15 cellular contexts compared by ENCODE assay signal in genomic region chr11:56843816-56844215, GRCh38.
DNase-seq lines count a peak whose midpoint lies in the region; ATAC-seq, FAIRE-seq and TF ChIP-seq lines count a peak whose summit lies in the region.
"Had no signal": no experiment of that assay in that cellular context is flagged by ENCODE, and none has a peak within 500 bp of the region (broad histone marks: within the 10 kb centered on the region; RNA-seq: fewer than 3 reads in every experiment).

No MANE protein-coding gene starts in this region.

- POLR2A ChIA-PET in MCF 10A (lab: Yijun Ruan, JAX), result interaction anchor here (0.6 to 4.0 kb wide), 8 partner anchors 22 to 478 kb away, joined by 3 to 37 read pairs (median 4); no protein-coding TSS in a partner anchor

- H3K27me3 ChIP-seq in breast epithelium (no peaks in the 10 kb centered on the region), bronchial epithelial cell (ENCODE audit: control insufficient read depth, insufficient read depth, low read length) (no peaks in the 10 kb centered on the region), aorta (ENCODE audit: control insufficient read depth in 1 of 2, insufficient read depth in 2 of 2, low read length in 1 of 2) (no peaks in the 10 kb centered on the region), tibial artery (peaks cover 0 to 9% of the 10 kb centered on the region in 2 donors)
- H3K27me3 ChIP-seq: BLaER1 had no signal

- peaks cover 21% of the 10 kb centered on the region for H3K4me1 Mint-ChIP-seq in MCF 10A (ENCODE audit: insufficient read depth, unreplicated experiment)
- no peaks in the 10 kb centered on the region for H3K4me1 Mint-ChIP-seq in activated naive CD4-positive, alpha-beta T cell treated with anti-CD3 and anti-CD28 coated beads for 36 hours (ENCODE audit: low read depth)
- H3K4me1 Mint-ChIP-seq: CD14-positive monocyte had no signal

- H3K9me3 ChIP-seq in breast epithelium (no peaks in the 10 kb centered on the region), aorta (ENCODE audit: control insufficient read depth, low read length) (no peaks in the 10 kb centered on the region), tibial artery (no peaks in the 10 kb centered on the region)

- TF ChIP-seq CTCF in MCF 10A (IDR thresholded peaks at IDR 0.05; ENCODE audit: unreplicated experiment) (no peak), breast epithelium (IDR thresholded peaks at IDR 0.05) (no peak), bronchial epithelial cell (IDR thresholded peaks at IDR 0.05; ENCODE audit: insufficient read depth, low read length, severe bottlenecking) (no peak), tibial artery (IDR thresholded peaks at IDR 0.05) (no peak)

- no peaks in the 10 kb centered on the region for H3K36me3 Mint-ChIP-seq in MCF 10A (ENCODE audit: insufficient read depth, unreplicated experiment)
- H3K36me3 Mint-ChIP-seq in activated naive CD4-positive, alpha-beta T cell treated with anti-CD3 and anti-CD28 coated beads for 36 hours (ENCODE audit: low read depth), result no peaks in the 10 kb centered on the region
- H3K36me3 Mint-ChIP-seq: CD14-positive monocyte; CD4-positive, alpha-beta memory T cell had no signal

- BruUV-seq in MCF 10A (replicated peaks; lab: Mats Ljungman, UMichigan), result no TSS peak

- H3K27ac ChIP-seq in breast epithelium, result no peak overlapping the region
- H3K27ac ChIP-seq in aorta (ENCODE audit: low read depth in 1 of 2, low read length in 2 of 2), result no peak overlapping the region
- H3K27ac ChIP-seq in tibial artery, result no peak overlapping the region
- H3K27ac ChIP-seq: 22Rv1, BLaER1 had no signal

- H3K27ac Mint-ChIP-seq in MCF 10A (ENCODE audit: low read depth, unreplicated experiment), result peak overlapping the region; percentile 63
- no peak overlapping the region for H3K27ac Mint-ChIP-seq in activated naive CD4-positive, alpha-beta T cell treated with anti-CD3 and anti-CD28 coated beads for 36 hours
- H3K27ac Mint-ChIP-seq: CD14-positive monocyte; CD4-positive, alpha-beta memory T cell had no signal

- H3K4me3 ChIP-seq in breast epithelium, result no peak overlapping the region
- H3K4me3 ChIP-seq in bronchial epithelial cell (ENCODE audit: low read depth, low read length), result no peak overlapping the region
- no peak overlapping the region for H3K4me3 ChIP-seq in aorta (ENCODE audit: low read length in 2 of 2)
- no peak overlapping the region for H3K4me3 ChIP-seq in tibial artery
- H3K4me3 ChIP-seq: BLaER1 had no signal

- no peak for ATAC-seq in aorta (ENCODE audit: low FRiP score)

- CTCF ChIA-PET in MCF 10A (lab: Yijun Ruan, JAX), result interaction anchor here (0.5 to 11.8 kb wide), 21 partner anchors 12 to 468 kb away, joined by 3 to 436 read pairs (median 4); no protein-coding TSS in a partner anchor
- CTCF ChIA-PET in activated naive CD4-positive, alpha-beta T cell treated with anti-CD3 and anti-CD28 coated beads for 36 hours (lab: Charles Lee), result interaction anchor here (0.6 to 5.5 kb wide), 3 partner anchors 31 to 406 kb away, joined by 3 to 48 read pairs (median 4); no protein-coding TSS in a partner anchor

- H3K9me3 Mint-ChIP-seq in MCF 10A (ENCODE audit: unreplicated experiment), result no peaks in the 10 kb centered on the region
- no peaks in the 10 kb centered on the region for H3K9me3 Mint-ChIP-seq in activated naive CD4-positive, alpha-beta T cell treated with anti-CD3 and anti-CD28 coated beads for 36 hours

- H3K27me3 Mint-ChIP-seq in MCF 10A (ENCODE audit: insufficient read depth, unreplicated experiment), result no peaks in the 10 kb centered on the region
- H3K27me3 Mint-ChIP-seq in activated naive CD4-positive, alpha-beta T cell treated with anti-CD3 and anti-CD28 coated beads for 36 hours (ENCODE audit: low read depth), result peaks cover 9% of the 10 kb centered on the region
- H3K27me3 Mint-ChIP-seq: CD4-positive, alpha-beta memory T cell had no signal

- no peak for TF ChIP-seq POLR2A in breast epithelium (IDR thresholded peaks at IDR 0.05)

- H3K4me1 ChIP-seq in breast epithelium (no peaks in the 10 kb centered on the region), aorta (ENCODE audit: control insufficient read depth in 1 of 2, insufficient read depth in 2 of 2, low read length in 2 of 2) (no peaks in the 10 kb centered on the region), tibial artery (no peaks in the 10 kb centered on the region)

- intact Hi-C loops in MCF 10A (cut with micrococcal nuclease), result loop anchor here (5.0 kb wide), 2 partner anchors 228 to 503 kb away; no protein-coding TSS in a partner anchor
- intact Hi-C loops in breast epithelium (cut with DNase I; ENCODE audit: low total_unique reads), result loop anchor here (10.0 kb wide), 1 partner anchor 401 kb away; no protein-coding TSS in a partner anchor
- intact Hi-C loops in activated naive CD4-positive, alpha-beta T cell treated with anti-CD3 and anti-CD28 coated beads for 36 hours (cut with micrococcal nuclease), result loop anchor here (5.0 kb wide), 2 partner anchors 503 to 613 kb away; no protein-coding TSS in a partner anchor
- intact Hi-C loops in aorta (cut with DNase I), result loop anchor here (2.0 to 10.0 kb wide), 4 partner anchors 61 to 501 kb away; no protein-coding TSS in a partner anchor
- intact Hi-C loops in tibial artery (cut with DNase I; ENCODE audit: low total_unique reads), result loop anchor here (2.0 to 10.0 kb wide), 2 partner anchors 411 to 511 kb away; no protein-coding TSS in a partner anchor

- DNase-seq in MCF 10A (ENCODE audit: unreplicated experiment) (no peak), breast epithelium (ENCODE audit: low spot score in 2 of 2) (no peak), bronchial epithelial cell (ENCODE audit: low read depth) (peak; percentile 47), kidney glomerular epithelial cell (lab: John Stamatoyannopoulos, UW) (peak; percentile 38), aorta (no peak), tibial artery (no peak), NK-92 (lab: John Stamatoyannopoulos, UW; ENCODE audit: unreplicated experiment) (no peak)
- no peak for DNase-seq in activated naive CD4-positive, alpha-beta T cell treated with anti-CD3 and anti-CD28 coated beads for 36 hours
- DNase-seq: CD4-positive, alpha-beta memory T cell; DMS79 treated with DMSO at 0.1 percent for 48 hours; GF-D8; HCEC 1CT had no signal

- no peak for FAIRE-seq in bronchial epithelial cell (lab: Jason Lieb, UNC)

- no peak overlapping the region for H3K4me3 Mint-ChIP-seq in MCF 10A (ENCODE audit: unreplicated experiment)
- H3K4me3 Mint-ChIP-seq in activated naive CD4-positive, alpha-beta T cell treated with anti-CD3 and anti-CD28 coated beads for 36 hours, result no peak overlapping the region
- H3K4me3 Mint-ChIP-seq: CD14-positive monocyte; CD4-positive, alpha-beta memory T cell had no signal

- 76 to 80% methylated on average over 2 of the region's 2 CpGs for WGBS in aorta, 2 donors

- no peaks in the 10 kb centered on the region for H3K36me3 ChIP-seq in breast epithelium
- H3K36me3 ChIP-seq in bronchial epithelial cell (ENCODE audit: control insufficient read depth, insufficient read depth, low read length), result no peaks in the 10 kb centered on the region
- no peaks in the 10 kb centered on the region for H3K36me3 ChIP-seq in aorta (ENCODE audit: control insufficient read depth in 1 of 2, insufficient read depth in 2 of 2, low read length in 1 of 2)
- H3K36me3 ChIP-seq in tibial artery, result no peaks in the 10 kb centered on the region
- H3K36me3 ChIP-seq: BLaER1 had no signal

Comparison
In these comparisons a context has a peak if more than half of its experiments do, and no peak if none do; other contexts are left out.
1. DNase-seq: peak in bronchial epithelial cell (single experiment) and kidney glomerular epithelial cell (single experiment); none in MCF 10A (single experiment), breast epithelium (0 of 2), activated naive CD4-positive, alpha-beta T cell treated with anti-CD3 and anti-CD28 coated beads for 36 hours (single experiment), aorta (0 of 2), tibial artery (0 of 2) and NK-92 (single experiment).